In genomic region chr2:10132043-10132575, GRCh38 we compare ENCODE assay signal across 26 cellular contexts. TPM values are rescaled to one million over a fixed set of nuclear protein-coding genes. Genes with fewer than 3 reads are reported as not detected.
DNase-seq lines count a peak whose midpoint lies in the region; ATAC-seq and TF ChIP-seq lines count a peak whose summit lies in the region.
"Had no signal": no experiment of that assay in that cellular context is flagged by ENCODE, and none has a peak within 500 bp of the region (broad histone marks: within the 10 kb centered on the region; RNA-seq: fewer than 3 reads in every experiment).

No MANE protein-coding gene starts in this region.

- DNase-seq in activated T-cell treated with anti-CD3 and anti-CD28 coated beads, Interleukin-2, amount 50 U/mL, for 72 hours: no peak
- DNase-seq in activated T-cell treated with anti-CD3 and anti-CD28 coated beads, Interleukin-2, amount 50 U/mL, for 1 hour: no peak
- DNase-seq in GM23338 (ENCODE audit: low spot score): no peak
- no peak for DNase-seq in activated T-helper 1 cell treated with anti-CD3 and anti-CD28 coated beads, Interleukin-12 subunit alpha, Interleukin-12 subunit beta, Interleukin-2, Interleukin-4 antibody, amounts not matched to agents 30 ng/mL and 10 ng/mL and 1 ng/mL, durations not matched to agents 14 hours and 24 hours and 36 hours (ENCODE audit: low spot score)
- peak; percentile 17 for DNase-seq in sigmoid colon
- DNase-seq in NCI-H1105 (lab: John Stamatoyannopoulos, UW): no peak
- no peak for DNase-seq in GOT3 (lab: John Stamatoyannopoulos, UW)
- DNase-seq in SHP77 treated with DMSO at 0.1 percent for 48 hours (lab: John Stamatoyannopoulos, UW): no peak
- DNase-seq: activated CD4-positive, alpha-beta T cell treated with anti-CD3 and anti-CD28 coated beads for 4 hours; activated naive CD4-positive, alpha-beta T cell treated with Interleukin-2 at 50 U/mL for 16 hours; anterior cingulate cortex; caudate nucleus; CD4-positive, alpha-beta T cell; DMS153; GF-D8; mesenchymal stem cell; NCI-H146; NCI-H2171 treated with DMSO at 0.1 percent for 48 hours; NCI-H774; retina; stimulated activated CD4-positive, alpha-beta T cell treated with anti-CD3 and anti-CD28 coated beads, Interleukin-4, amount 100 ng/mL, for 24 hours; stimulated activated naive CD8-positive, alpha-beta T cell treated with anti-CD3 and anti-CD28 coated beads, Interleukin-15, amount 100 ng/mL, for 72 hours; tibial artery had no signal

- peaks cover 44% of the 10 kb centered on the region for H4K20me1 ChIP-seq in GM23338 (replicated peaks; ENCODE audit: insufficient read depth)

- H3F3A ChIP-seq in GM23338 (replicated peaks; ENCODE audit: low read depth): peaks cover 10% of the 10 kb centered on the region; the same call in 1 of the 2 replicates

- H3K4me3 ChIP-seq in GM23338 (no peak overlapping the region), sigmoid colon (no peak overlapping the region)
- H3K4me3 ChIP-seq: tibial artery had no signal

- no peak overlapping the region for H2AFZ ChIP-seq in GM23338

- H3K27me3 Mint-ChIP-seq in activated T-cell treated with anti-CD3 and anti-CD28 coated beads, Interleukin-2, amount 50 U/mL, for 72 hours (ENCODE audit: low read depth): no peaks in the 10 kb centered on the region
- peaks cover 19% of the 10 kb centered on the region for H3K27me3 Mint-ChIP-seq in GM23338 (ENCODE audit: insufficient read depth, low read depth, poor library complexity)
- no peaks in the 10 kb centered on the region for H3K27me3 Mint-ChIP-seq in activated T-helper 1 cell treated with anti-CD3 and anti-CD28 coated beads, Interleukin-12 subunit alpha, Interleukin-12 subunit beta, Interleukin-2, Interleukin-4 antibody, amounts not matched to agents 30 ng/mL and 10 ng/mL and 1 ng/mL, durations not matched to agents 14 hours and 24 hours and 36 hours (ENCODE audit: insufficient read depth)
- H3K27me3 Mint-ChIP-seq: CD4-positive, alpha-beta T cell; stimulated activated naive CD8-positive, alpha-beta T cell treated with anti-CD3 and anti-CD28 coated beads, Interleukin-15, amount 100 ng/mL, for 72 hours had no signal

- peaks cover 35% of the 10 kb centered on the region for H3K4me1 Mint-ChIP-seq in activated T-cell treated with anti-CD3 and anti-CD28 coated beads, Interleukin-2, amount 50 U/mL, for 72 hours (ENCODE audit: low read depth)
- peaks cover 57% of the 10 kb centered on the region for H3K4me1 Mint-ChIP-seq in GM23338
- peaks cover 53% of the 10 kb centered on the region for H3K4me1 Mint-ChIP-seq in activated T-helper 1 cell treated with anti-CD3 and anti-CD28 coated beads, Interleukin-12 subunit alpha, Interleukin-12 subunit beta, Interleukin-2, Interleukin-4 antibody, amounts not matched to agents 30 ng/mL and 10 ng/mL and 1 ng/mL, durations not matched to agents 14 hours and 24 hours and 36 hours (ENCODE audit: low read depth)

- H3K4me1 ChIP-seq in GM23338 (ENCODE audit: insufficient read depth) (peaks cover 32% of the 10 kb centered on the region), sigmoid colon (no peaks in the 10 kb centered on the region)
- H3K4me1 ChIP-seq: tibial artery had no signal

- H3K36me3 ChIP-seq in GM23338 (ENCODE audit: insufficient read depth) (peaks cover 46% of the 10 kb centered on the region), sigmoid colon (no peaks in the 10 kb centered on the region)
- H3K36me3 ChIP-seq: tibial artery had no signal

- ATAC-seq in activated T-cell treated with anti-CD3 and anti-CD28 coated beads, Interleukin-2, amount 50 U/mL, for 72 hours (replicated peaks in 1 of 2): no peak
- no peak for ATAC-seq in GM23338
- ATAC-seq: Right ventricle myocardium inferior had no signal

- no peaks in the 10 kb centered on the region for H3K9me3 ChIP-seq in sigmoid colon
- H3K9me3 ChIP-seq: tibial artery had no signal

- 68 to 89% methylated on average over 7 of the region's 7 CpGs for WGBS in sigmoid colon, 2 donors

- TF ChIP-seq CTCF in GM23338 (conservative IDR thresholded peaks at IDR 0.05; ENCODE audit: low read depth in 2 of 2) (no peak), sigmoid colon (IDR thresholded peaks at IDR 0.05) (no peak)

- intact Hi-C loops in activated T-helper 1 cell treated with anti-CD3 and anti-CD28 coated beads, Interleukin-12 subunit alpha, Interleukin-12 subunit beta, Interleukin-2, Interleukin-4 antibody, amounts not matched to agents 30 ng/mL and 10 ng/mL and 1 ng/mL, durations not matched to agents 14 hours and 24 hours and 36 hours (cut with micrococcal nuclease): no loop called here
- intact Hi-C loops in sigmoid colon (cut with DNase I): no loop called here

- peak overlapping the region; percentile 61 for H3K27ac Mint-ChIP-seq in activated T-cell treated with anti-CD3 and anti-CD28 coated beads, Interleukin-2, amount 50 U/mL, for 72 hours
- H3K27ac Mint-ChIP-seq in GM23338: no peak overlapping the region
- H3K27ac Mint-ChIP-seq in activated T-helper 1 cell treated with anti-CD3 and anti-CD28 coated beads, Interleukin-12 subunit alpha, Interleukin-12 subunit beta, Interleukin-2, Interleukin-4 antibody, amounts not matched to agents 30 ng/mL and 10 ng/mL and 1 ng/mL, durations not matched to agents 14 hours and 24 hours and 36 hours: peak overlapping the region; percentile 68
- H3K27ac Mint-ChIP-seq: CD4-positive, alpha-beta T cell had no signal

- peak overlapping the region; percentile 20; the same call in 1 of the 2 replicates for H3K4me2 ChIP-seq in GM23338

- H3K27ac ChIP-seq in GM23338 (ENCODE audit: low read depth): 0 out of 2 replicates have a peak overlapping the region, but pooled peaks have one; percentile 42
- H3K27ac ChIP-seq in sigmoid colon: no peak overlapping the region
- H3K27ac ChIP-seq: HL-60, tibial artery had no signal

- no peaks in the 10 kb centered on the region for H3K9me3 Mint-ChIP-seq in activated T-cell treated with anti-CD3 and anti-CD28 coated beads, Interleukin-2, amount 50 U/mL, for 72 hours
- no peaks in the 10 kb centered on the region for H3K9me3 Mint-ChIP-seq in GM23338
- H3K9me3 Mint-ChIP-seq in activated T-helper 1 cell treated with anti-CD3 and anti-CD28 coated beads, Interleukin-12 subunit alpha, Interleukin-12 subunit beta, Interleukin-2, Interleukin-4 antibody, amounts not matched to agents 30 ng/mL and 10 ng/mL and 1 ng/mL, durations not matched to agents 14 hours and 24 hours and 36 hours: no peaks in the 10 kb centered on the region
- H3K9me3 Mint-ChIP-seq: CD4-positive, alpha-beta T cell; stimulated activated naive CD8-positive, alpha-beta T cell treated with anti-CD3 and anti-CD28 coated beads, Interleukin-15, amount 100 ng/mL, for 72 hours had no signal

- H3K36me3 Mint-ChIP-seq in activated T-cell treated with anti-CD3 and anti-CD28 coated beads, Interleukin-2, amount 50 U/mL, for 72 hours (ENCODE audit: insufficient read depth in 2 of 2): peaks cover 22 to 43% of the 10 kb centered on the region in 2 donors
- H3K36me3 Mint-ChIP-seq in GM23338 (ENCODE audit: low read depth): peaks cover 77% of the 10 kb centered on the region
- peaks cover 45% of the 10 kb centered on the region for H3K36me3 Mint-ChIP-seq in activated T-helper 1 cell treated with anti-CD3 and anti-CD28 coated beads, Interleukin-12 subunit alpha, Interleukin-12 subunit beta, Interleukin-2, Interleukin-4 antibody, amounts not matched to agents 30 ng/mL and 10 ng/mL and 1 ng/mL, durations not matched to agents 14 hours and 24 hours and 36 hours (ENCODE audit: low read depth)

- peaks cover 29% of the 10 kb centered on the region for H3K79me2 ChIP-seq in GM23338 (replicated peaks; ENCODE audit: insufficient read depth)

- H3K27me3 ChIP-seq in GM23338 (ENCODE audit: insufficient read depth) (no peaks in the 10 kb centered on the region), sigmoid colon (no peaks in the 10 kb centered on the region)
- H3K27me3 ChIP-seq: tibial artery had no signal

- no peak for TF ChIP-seq POLR2A in sigmoid colon (IDR thresholded peaks at IDR 0.05)

- H3K4me3 Mint-ChIP-seq in activated T-cell treated with anti-CD3 and anti-CD28 coated beads, Interleukin-2, amount 50 U/mL, for 72 hours: no peak overlapping the region
- no peak overlapping the region for H3K4me3 Mint-ChIP-seq in GM23338
- no peak overlapping the region for H3K4me3 Mint-ChIP-seq in activated T-helper 1 cell treated with anti-CD3 and anti-CD28 coated beads, Interleukin-12 subunit alpha, Interleukin-12 subunit beta, Interleukin-2, Interleukin-4 antibody, amounts not matched to agents 30 ng/mL and 10 ng/mL and 1 ng/mL, durations not matched to agents 14 hours and 24 hours and 36 hours
- H3K4me3 Mint-ChIP-seq: CD4-positive, alpha-beta T cell; stimulated activated naive CD8-positive, alpha-beta T cell treated with anti-CD3 and anti-CD28 coated beads, Interleukin-15, amount 100 ng/mL, for 72 hours had no signal

- no peak for TF ChIP-seq EP300 in sigmoid colon (IDR thresholded peaks at IDR 0.05)

- no peaks in the 10 kb centered on the region for H3K9me2 ChIP-seq in GM23338 (ENCODE audit: insufficient read depth)

TF ChIP-seq in GM23338, 12 proteins besides CTCF, POLR2A, EP300 and RAD21:
- TF ChIP-seq POLR2AphosphoS5 (IDR thresholded peaks at IDR 0.05; ENCODE audit: low read depth) (0 out of 2 replicates have a peak, but pooled peaks have one; percentile 25), EZH2phosphoT487 (IDR thresholded peaks at IDR 0.05; ENCODE audit: unreplicated experiment) (no peak)

RNA-seq across cellular contexts. Expression of gene RRM2, which starts 9.6 kb away (rescaled TPM):
- 100 to 1,000 TPM; 222 to 233 TPM for total RNA-seq in activated T-cell treated with anti-CD3 and anti-CD28 coated beads, Interleukin-2, amount 50 U/mL, for 72 hours
- total RNA-seq in GM23338 (2014; rRNA removed; shearing (Covaris generic)): 118 and 119 TPM in 2 replicates
- polyA plus RNA-seq in GM23338 (2016; fragmentation: Nextera tagmentation; extraction: Ambion mirVana) (84.3 and 108 TPM in 2 replicates), sigmoid colon (10 to 100 TPM in 2 of 3 donors, 1 to 10 TPM in 1; 9.6 to 65.8 (median 32.6) TPM)
- 328 and 351 TPM in 2 replicates for total RNA-seq in activated T-helper 1 cell treated with anti-CD3 and anti-CD28 coated beads, Interleukin-12 subunit alpha, Interleukin-12 subunit beta, Interleukin-2, Interleukin-4 antibody, amounts not matched to agents 30 ng/mL and 10 ng/mL and 1 ng/mL, durations not matched to agents 14 hours and 24 hours and 36 hours
- total RNA-seq in sigmoid colon: 1 to 10 TPM in 2 of 4 donors, under 1 TPM in 1, not detected in 1; 0.16 to 4.3 (median 2.7) TPM

RNA-seq across cellular contexts. Expression of gene CYS1, which starts 51.9 kb away (rescaled TPM):
- total RNA-seq in activated T-cell treated with anti-CD3 and anti-CD28 coated beads, Interleukin-2, amount 50 U/mL, for 72 hours: under 1 TPM; 0.46 to 0.81 TPM
- total RNA-seq in GM23338 (2014; rRNA removed; shearing (Covaris generic)): 0.04 and 0.31 TPM in 2 replicates
- polyA plus RNA-seq in GM23338 (2016; fragmentation: Nextera tagmentation; extraction: Ambion mirVana) (0.30 and 0.32 TPM in 2 replicates), sigmoid colon (1 to 10 TPM in 1 of 3 donors, under 1 TPM in 2; 0.46 to 1.8 (median 0.83) TPM)
- total RNA-seq in activated T-helper 1 cell treated with anti-CD3 and anti-CD28 coated beads, Interleukin-12 subunit alpha, Interleukin-12 subunit beta, Interleukin-2, Interleukin-4 antibody, amounts not matched to agents 30 ng/mL and 10 ng/mL and 1 ng/mL, durations not matched to agents 14 hours and 24 hours and 36 hours: 0.56 and 0.70 TPM in 2 replicates
- 10 to 100 TPM in 2 of 4 donors, 1 to 10 TPM in 2; 7.5 to 24.6 (median 9.6) TPM for total RNA-seq in sigmoid colon
- total RNA-seq: CD4-positive, alpha-beta T cell; endothelial cell of umbilical vein had no signal
- polyA plus RNA-seq: endothelial cell of umbilical vein had no signal

Comparison
In these comparisons a context has a peak if more than half of its experiments do, and no peak if none do; other contexts are left out.
1. RNA of gene RRM2, which starts 9.6 kb away (total RNA-seq): 328 to 351 TPM in activated T-helper 1 cell treated with anti-CD3 and anti-CD28 coated beads, Interleukin-12 subunit alpha, Interleukin-12 subunit beta, Interleukin-2, Interleukin-4 antibody, amounts not matched to agents 30 ng/mL and 10 ng/mL and 1 ng/mL, durations not matched to agents 14 hours and 24 hours and 36 hours, 222 to 233 TPM in activated T-cell treated with anti-CD3 and anti-CD28 coated beads, Interleukin-2, amount 50 U/mL, for 72 hours and 118 to 119 TPM in GM23338; 0.16 to 4.3 TPM in sigmoid colon; every median in the first group is over 10 times any median in the second.